In genomic region chr22:28034145-28034759, GRCh38 we compare ENCODE assay signal across 12 cellular contexts.
DNase-seq lines count a peak whose midpoint lies in the region; ATAC-seq and TF ChIP-seq lines count a peak whose summit lies in the region.
"Had no signal": no experiment of that assay in that cellular context is flagged by ENCODE, and none has a peak within 500 bp of the region (broad histone marks: within the 10 kb centered on the region; RNA-seq: fewer than 3 reads in every experiment).

No MANE protein-coding gene starts in this region.

- DNase-seq in NCI-H2171 treated with DMSO at 0.1 percent for 48 hours (lab: John Stamatoyannopoulos, UW) (peak; percentile 56), NCI-H2171 (lab: John Stamatoyannopoulos, UW) (no peak), esophagus squamous epithelium (lab: John Stamatoyannopoulos, UW) (no peak), thyroid gland (no peak), NCI-H187 (lab: John Stamatoyannopoulos, UW) (no peak), D341Med (ENCODE audit: low spot score) (no peak)
- DNase-seq: 8988T; activated CD4-positive, alpha-beta T cell treated with anti-CD3 and anti-CD28 coated beads, Interleukin-2, amount 50 U/mL, for 48 hours; stimulated activated CD4-positive, alpha-beta T cell treated with anti-CD3 and anti-CD28 coated beads, Interleukin-12 subunit alpha, Interleukin-12 subunit beta, amount 100 ng/mL, for 4 hours; stimulated activated naive CD8-positive, alpha-beta T cell treated with anti-CD3 and anti-CD28 coated beads, Interleukin-15, amount 100 ng/mL, for 72 hours had no signal

- no peak for TF ChIP-seq CTCF in esophagus squamous epithelium (IDR thresholded peaks at IDR 0.05)
- TF ChIP-seq CTCF in thyroid gland (IDR thresholded peaks at IDR 0.05), result no peak

- TF ChIP-seq POLR2A in esophagus squamous epithelium (IDR thresholded peaks at IDR 0.05) (no peak), thyroid gland (IDR thresholded peaks at IDR 0.05) (no peak)

- H3K36me3 ChIP-seq in esophagus squamous epithelium (no peaks in the 10 kb centered on the region), muscle layer of duodenum (ENCODE audit: control insufficient read depth in 1 of 2, insufficient read depth in 2 of 2, low read length in 2 of 2) (peaks cover 0 to 6% of the 10 kb centered on the region in 2 donors), thyroid gland (no peaks in the 10 kb centered on the region)

- H3K27ac ChIP-seq in esophagus squamous epithelium, result peak overlapping the region in 3 of 4 donors; percentile 69 to 82 (median 76)
- H3K27ac ChIP-seq in muscle layer of duodenum (ENCODE audit: low read length), result peak overlapping the region; percentile 3
- H3K27ac ChIP-seq in thyroid gland, result peak overlapping the region; percentile 11 to 69 (median 50)

- peaks cover 20 to 66% (median 29%) of the 10 kb centered on the region in 3 donors for H3K4me1 ChIP-seq in esophagus squamous epithelium
- peaks cover 20 to 31% of the 10 kb centered on the region in 2 donors for H3K4me1 ChIP-seq in muscle layer of duodenum (ENCODE audit: control insufficient read depth in 1 of 2, insufficient read depth in 2 of 2, low read length in 2 of 2)
- H3K4me1 ChIP-seq in thyroid gland, result peaks cover 25 to 36% of the 10 kb centered on the region in 2 donors

- ATAC-seq in HG03280 (IDR thresholded peaks at IDR 0.05; ENCODE audit: unreplicated experiment), result no peak
- ATAC-seq: stimulated activated naive CD8-positive, alpha-beta T cell treated with anti-CD3 and anti-CD28 coated beads, Interleukin-15, amount 100 ng/mL, for 72 hours had no signal

- no peaks in the 10 kb centered on the region for H3K9me3 ChIP-seq in esophagus squamous epithelium
- no peaks in the 10 kb centered on the region for H3K9me3 ChIP-seq in muscle layer of duodenum (ENCODE audit: control insufficient read depth in 1 of 2, low read length in 2 of 2)
- no peaks in the 10 kb centered on the region for H3K9me3 ChIP-seq in thyroid gland

- WGBS in esophagus squamous epithelium, 2 donors, result 74 to 76% methylated on average over 7 to 8 of the region's 9 CpGs
- 86 to 88% methylated on average over 9 of the region's 9 CpGs for WGBS in thyroid gland, 2 donors

- H3K27me3 ChIP-seq in esophagus squamous epithelium (no peaks in the 10 kb centered on the region), muscle layer of duodenum (ENCODE audit: low read depth, low read length) (no peaks in the 10 kb centered on the region), thyroid gland (no peaks in the 10 kb centered on the region)

- intact Hi-C loops in esophagus squamous epithelium (cut with DNase I), result no loop called here
- intact Hi-C loops in thyroid gland (cut with DNase I), result no loop called here

- H3K4me3 ChIP-seq in esophagus squamous epithelium (no peak overlapping the region), muscle layer of duodenum (ENCODE audit: low read depth in 1 of 2, low read length in 2 of 2) (no peak overlapping the region), thyroid gland (replicated peaks in 1 of 3) (no peak overlapping the region)

Comparison
In these comparisons a context has a peak if more than half of its experiments do, and no peak if none do; other contexts are left out.
1. H3K27ac ChIP-seq: peak in every context shown above with its lines; median percentile 76 in esophagus squamous epithelium; 50 in thyroid gland; 3 in muscle layer of duodenum.